ENCODE assay signal across 24 cellular contexts in genomic region chr4:143282170-143282760, GRCh38. TPM values are rescaled to one million over a fixed set of nuclear protein-coding genes. Genes with fewer than 3 reads are reported as not detected.
A peak's percentile ranks its signal among the peaks of the same experiment; 100 is the strongest.
DNase-seq lines count a peak whose midpoint lies in the region; ATAC-seq, FAIRE-seq and TF ChIP-seq lines count a peak whose summit lies in the region.
"Had no signal": no experiment of that assay in that cellular context is flagged by ENCODE, and none has a peak within 500 bp of the region (broad histone marks: within the 10 kb centered on the region; RNA-seq: fewer than 3 reads in every experiment).

No MANE protein-coding gene starts in this region.

- H3K4me1 ChIP-seq in Loucy (ENCODE audit: insufficient read depth, low read length, poor library complexity, severe bottlenecking) (no peaks in the 10 kb centered on the region), skeletal muscle tissue (ENCODE audit: control insufficient read depth in 3 of 3, insufficient read depth in 3 of 3, low read length in 3 of 3) (peaks cover 6 to 20% (median 7%) of the 10 kb centered on the region in 3 donors)

- H2AFZ ChIP-seq in Loucy (ENCODE audit: low read length): 0 out of 2 replicates have a peak overlapping the region, but pooled peaks have one; percentile 4

- H3K9me3 ChIP-seq in Loucy (ENCODE audit: insufficient read depth, low read depth, low read length): no peaks in the 10 kb centered on the region
- H3K9me3 ChIP-seq in skeletal muscle tissue (ENCODE audit: control insufficient read depth in 3 of 3, low read length in 3 of 3): no peaks in the 10 kb centered on the region
- H3K9me3 ChIP-seq: ascending aorta, lower lobe of right lung, sigmoid colon had no signal

- no peaks in the 10 kb centered on the region for H3K9me3 Mint-ChIP-seq in stimulated activated naive CD8-positive, alpha-beta T cell treated with anti-CD3 and anti-CD28 coated beads, Interleukin-15, amount 100 ng/mL, for 72 hours
- H3K9me3 Mint-ChIP-seq in activated T-helper 2 cell treated with anti-CD3 and anti-CD28 coated beads, Interferon-gamma antibody, Interleukin-2, Interleukin-4, amounts not matched to agents 10 μg/mL and 5 μg/mL and 100 μg/mL, durations not matched to agents 14 hours and 24 hours and 36 hours: no peaks in the 10 kb centered on the region
- H3K9me3 Mint-ChIP-seq: activated naive CD4-positive, alpha-beta T cell treated with anti-CD3 and anti-CD28 coated beads, Interleukin-2, amount 50 U/mL, for 72 hours; activated T-helper 1 cell treated with anti-CD3 and anti-CD28 coated beads, Interleukin-12 subunit alpha, Interleukin-12 subunit beta, Interleukin-2, Interleukin-4 antibody, amounts not matched to agents 30 ng/mL and 10 ng/mL and 1 ng/mL, durations not matched to agents 14 hours and 24 hours and 36 hours; CD8-positive, alpha-beta memory T cell; stimulated activated memory B cell treated with anti-CD40 and anti-IgM and Interleukin-4, amounts not matched to agents 10 μg/mL and 1 μg/mL and 100 μg/mL, for 72 hours; T-cell had no signal

- ATAC-seq in left ventricle myocardium superior (peak; percentile 77), GM18505 (IDR thresholded peaks at IDR 0.05; ENCODE audit: unreplicated experiment) (no peak)
- ATAC-seq in stimulated activated naive CD8-positive, alpha-beta T cell treated with anti-CD3 and anti-CD28 coated beads, Interleukin-15, amount 100 ng/mL, for 72 hours: no peak
- ATAC-seq: activated naive CD4-positive, alpha-beta T cell treated with anti-CD3 and anti-CD28 coated beads, Interleukin-2, amount 50 U/mL, for 72 hours; HCT116; lower lobe of right lung; stimulated activated memory B cell treated with anti-CD40 and anti-IgM and Interleukin-4, amounts not matched to agents 10 μg/mL and 1 μg/mL and 100 μg/mL, for 72 hours; T-cell had no signal

- no peak for TF ChIP-seq CTCF in Loucy (conservative IDR thresholded peaks at IDR 0.05; ENCODE audit: low read length)

- H4K20me1 ChIP-seq in Loucy (ENCODE audit: insufficient read depth, low read length, poor library complexity, severe bottlenecking): no peaks in the 10 kb centered on the region

- H3K4me3 ChIP-seq in Loucy (ENCODE audit: low read length, poor library complexity, severe bottlenecking) (no peak overlapping the region), skeletal muscle tissue (ENCODE audit: low read length in 3 of 3) (no peak overlapping the region)
- H3K4me3 ChIP-seq: ascending aorta, lower lobe of right lung, sigmoid colon, tibial nerve had no signal

- H3K9ac ChIP-seq in Loucy (ENCODE audit: low read depth, low read length, poor library complexity, severe bottlenecking) (no peak overlapping the region), skeletal muscle tissue (ENCODE audit: low read depth in 1 of 3, low read length in 3 of 3) (no peak overlapping the region)

- H3K79me2 ChIP-seq in Loucy (ENCODE audit: insufficient read depth, low read length): no peaks in the 10 kb centered on the region

- H3K4me3 Mint-ChIP-seq in stimulated activated naive CD8-positive, alpha-beta T cell treated with anti-CD3 and anti-CD28 coated beads, Interleukin-15, amount 100 ng/mL, for 72 hours: no peak overlapping the region
- H3K4me3 Mint-ChIP-seq in activated T-helper 2 cell treated with anti-CD3 and anti-CD28 coated beads, Interferon-gamma antibody, Interleukin-2, Interleukin-4, amounts not matched to agents 10 μg/mL and 5 μg/mL and 100 μg/mL, durations not matched to agents 14 hours and 24 hours and 36 hours (ENCODE audit: low read depth): no peak overlapping the region
- H3K4me3 Mint-ChIP-seq: activated T-helper 1 cell treated with anti-CD3 and anti-CD28 coated beads, Interleukin-12 subunit alpha, Interleukin-12 subunit beta, Interleukin-2, Interleukin-4 antibody, amounts not matched to agents 30 ng/mL and 10 ng/mL and 1 ng/mL, durations not matched to agents 14 hours and 24 hours and 36 hours; CD8-positive, alpha-beta memory T cell; stimulated activated memory B cell treated with anti-CD40 and anti-IgM and Interleukin-4, amounts not matched to agents 10 μg/mL and 1 μg/mL and 100 μg/mL, for 72 hours; T-cell had no signal

- peak overlapping the region; percentile 43 for H3K27ac ChIP-seq in skeletal muscle tissue (ENCODE audit: low read depth, low read length)
- H3K27ac ChIP-seq: ascending aorta, lower lobe of right lung, sigmoid colon had no signal

- H3K27ac Mint-ChIP-seq in stimulated activated naive CD8-positive, alpha-beta T cell treated with anti-CD3 and anti-CD28 coated beads, Interleukin-15, amount 100 ng/mL, for 72 hours: no peak overlapping the region
- no peak overlapping the region for H3K27ac Mint-ChIP-seq in activated T-helper 2 cell treated with anti-CD3 and anti-CD28 coated beads, Interferon-gamma antibody, Interleukin-2, Interleukin-4, amounts not matched to agents 10 μg/mL and 5 μg/mL and 100 μg/mL, durations not matched to agents 14 hours and 24 hours and 36 hours
- H3K27ac Mint-ChIP-seq: activated naive CD4-positive, alpha-beta T cell treated with anti-CD3 and anti-CD28 coated beads, Interleukin-2, amount 50 U/mL, for 72 hours; activated T-helper 1 cell treated with anti-CD3 and anti-CD28 coated beads, Interleukin-12 subunit alpha, Interleukin-12 subunit beta, Interleukin-2, Interleukin-4 antibody, amounts not matched to agents 30 ng/mL and 10 ng/mL and 1 ng/mL, durations not matched to agents 14 hours and 24 hours and 36 hours; CD8-positive, alpha-beta memory T cell; stimulated activated memory B cell treated with anti-CD40 and anti-IgM and Interleukin-4, amounts not matched to agents 10 μg/mL and 1 μg/mL and 100 μg/mL, for 72 hours; T-cell had no signal

- H3K27me3 Mint-ChIP-seq in stimulated activated naive CD8-positive, alpha-beta T cell treated with anti-CD3 and anti-CD28 coated beads, Interleukin-15, amount 100 ng/mL, for 72 hours: no peaks in the 10 kb centered on the region
- H3K27me3 Mint-ChIP-seq in activated T-helper 2 cell treated with anti-CD3 and anti-CD28 coated beads, Interferon-gamma antibody, Interleukin-2, Interleukin-4, amounts not matched to agents 10 μg/mL and 5 μg/mL and 100 μg/mL, durations not matched to agents 14 hours and 24 hours and 36 hours (ENCODE audit: low read depth): no peaks in the 10 kb centered on the region
- H3K27me3 Mint-ChIP-seq: stimulated activated memory B cell treated with anti-CD40 and anti-IgM and Interleukin-4, amounts not matched to agents 10 μg/mL and 1 μg/mL and 100 μg/mL, for 72 hours had no signal

- FAIRE-seq in endometrium (lab: Jason Lieb, UNC): peak; percentile 97
- FAIRE-seq in H54 (lab: Jason Lieb, UNC): no peak

- H3K36me3 ChIP-seq in Loucy (ENCODE audit: insufficient read depth, low read length) (no peaks in the 10 kb centered on the region), skeletal muscle tissue (ENCODE audit: control insufficient read depth in 3 of 3, insufficient read depth in 3 of 3, low read length in 3 of 3) (no peaks in the 10 kb centered on the region)
- H3K36me3 ChIP-seq: ascending aorta, lower lobe of right lung, sigmoid colon, tibial nerve had no signal

- peak; percentile 40 for DNase-seq in left ventricle myocardium superior
- no peak for DNase-seq in H54 (ENCODE audit: insufficient read length, low spot score)
- DNase-seq in stimulated activated naive CD8-positive, alpha-beta T cell treated with anti-CD3 and anti-CD28 coated beads, Interleukin-15, amount 100 ng/mL, for 72 hours: no peak
- DNase-seq in activated T-helper 2 cell treated with anti-CD3 and anti-CD28 coated beads, Interferon-gamma antibody, Interleukin-2, Interleukin-4, amounts not matched to agents 10 μg/mL and 5 μg/mL and 100 μg/mL, durations not matched to agents 14 hours and 24 hours and 36 hours (ENCODE audit: low spot score): no peak
- DNase-seq: activated CD4-positive, alpha-beta T cell treated with anti-CD3 and anti-CD28 coated beads for 4 hours; CD8-positive, alpha-beta memory T cell; head of caudate nucleus; lower lobe of right lung; NCI-H1417; NCI-H510A; nucleus accumbens; sigmoid colon; stimulated activated CD4-positive, alpha-beta T cell treated with anti-CD3 and anti-CD28 coated beads, Interleukin-1b, Interleukin-23, amount 100 ng/mL, for 48 hours; T-cell had no signal

- no peaks in the 10 kb centered on the region for H3F3A ChIP-seq in Loucy (ENCODE audit: low read depth)

- intact Hi-C loops in left ventricle myocardium superior (cut with micrococcal nuclease): no loop called here
- intact Hi-C loops in activated T-helper 2 cell treated with anti-CD3 and anti-CD28 coated beads, Interferon-gamma antibody, Interleukin-2, Interleukin-4, amounts not matched to agents 10 μg/mL and 5 μg/mL and 100 μg/mL, durations not matched to agents 14 hours and 24 hours and 36 hours (cut with micrococcal nuclease): no loop called here

- H3K36me3 Mint-ChIP-seq in activated T-helper 2 cell treated with anti-CD3 and anti-CD28 coated beads, Interferon-gamma antibody, Interleukin-2, Interleukin-4, amounts not matched to agents 10 μg/mL and 5 μg/mL and 100 μg/mL, durations not matched to agents 14 hours and 24 hours and 36 hours (ENCODE audit: low read depth): no peaks in the 10 kb centered on the region
- H3K36me3 Mint-ChIP-seq: activated naive CD4-positive, alpha-beta T cell treated with anti-CD3 and anti-CD28 coated beads, Interleukin-2, amount 50 U/mL, for 72 hours; CD8-positive, alpha-beta memory T cell; stimulated activated memory B cell treated with anti-CD40 and anti-IgM and Interleukin-4, amounts not matched to agents 10 μg/mL and 1 μg/mL and 100 μg/mL, for 72 hours; T-cell had no signal

- H3K9me2 ChIP-seq in Loucy (replicated peaks; ENCODE audit: low read depth, low read length): no peaks in the 10 kb centered on the region

- H3K4me2 ChIP-seq in Loucy (ENCODE audit: low read depth, low read length, poor library complexity, severe bottlenecking): no peak overlapping the region

- H3K27me3 ChIP-seq in Loucy (ENCODE audit: insufficient read depth, low read length, poor library complexity, severe bottlenecking) (no peaks in the 10 kb centered on the region), skeletal muscle tissue (ENCODE audit: control insufficient read depth in 3 of 3, insufficient read depth in 3 of 3, low read length in 3 of 3) (no peaks in the 10 kb centered on the region)
- H3K27me3 ChIP-seq: ascending aorta, sigmoid colon, tibial nerve had no signal

- no peaks in the 10 kb centered on the region for H3K4me1 Mint-ChIP-seq in stimulated activated naive CD8-positive, alpha-beta T cell treated with anti-CD3 and anti-CD28 coated beads, Interleukin-15, amount 100 ng/mL, for 72 hours
- H3K4me1 Mint-ChIP-seq in activated T-helper 2 cell treated with anti-CD3 and anti-CD28 coated beads, Interferon-gamma antibody, Interleukin-2, Interleukin-4, amounts not matched to agents 10 μg/mL and 5 μg/mL and 100 μg/mL, durations not matched to agents 14 hours and 24 hours and 36 hours (ENCODE audit: low read depth): no peaks in the 10 kb centered on the region
- H3K4me1 Mint-ChIP-seq: CD8-positive, alpha-beta memory T cell; stimulated activated memory B cell treated with anti-CD40 and anti-IgM and Interleukin-4, amounts not matched to agents 10 μg/mL and 1 μg/mL and 100 μg/mL, for 72 hours; T-cell had no signal

- no peak for TF ChIP-seq POLR2A in H54 (IDR thresholded peaks at IDR 0.05; ENCODE audit: low read depth, low read length)
- TF ChIP-seq POLR2A in GM18505 (IDR thresholded peaks at IDR 0.05; ENCODE audit: borderline replicate concordance, extremely low read depth, insufficient read depth, insufficient read length): no peak

RNA-seq across cellular contexts. Expression of gene GAB1, which starts 54.4 kb away (rescaled TPM):
- total RNA-seq in left ventricle myocardium superior (90.7 TPM), skeletal muscle tissue (36.0 TPM)
- total RNA-seq in activated T-helper 2 cell treated with anti-CD3 and anti-CD28 coated beads, Interferon-gamma antibody, Interleukin-2, Interleukin-4, amounts not matched to agents 10 μg/mL and 5 μg/mL and 100 μg/mL, durations not matched to agents 14 hours and 24 hours and 36 hours: 0.78 and 0.96 TPM in 2 replicates

Comparison
In these comparisons a context has a peak if more than half of its experiments do, and no peak if none do; other contexts are left out.
1. RNA of gene GAB1, which starts 54.4 kb away (total RNA-seq): 90.7 TPM in left ventricle myocardium superior (single experiment) and 36.0 TPM in skeletal muscle tissue (single experiment); 0.78 to 0.96 TPM in activated T-helper 2 cell treated with anti-CD3 and anti-CD28 coated beads, Interferon-gamma antibody, Interleukin-2, Interleukin-4, amounts not matched to agents 10 μg/mL and 5 μg/mL and 100 μg/mL, durations not matched to agents 14 hours and 24 hours and 36 hours; every median in the first group is over 10 times any median in the second.